Comparison of ENCODE assay signal across 1 cellular context in genomic region chr2:38653715-38654494, GRCh38.
A peak's percentile ranks its signal among the peaks of the same experiment; 100 is the strongest.
TF ChIP-seq lines count a peak whose summit lies in the region.

No MANE protein-coding gene starts in this region.

TF ChIP-seq in HepG2, 621 proteins besides CTCF, POLR2A, EP300 and RAD21 (continues in another document):
- TF ChIP-seq EED (CRISPR knock-in tag; IDR thresholded peaks at IDR 0.05) (no peak), NKX3-1 (CRISPR knock-in tag; IDR thresholded peaks at IDR 0.05) (no peak), TBP (CRISPR knock-in tag; IDR thresholded peaks at IDR 0.05) (no peak), ZBTB25 (CRISPR knock-in tag; IDR thresholded peaks at IDR 0.05) (peak; percentile 36; the same call in 1 of the 2 replicates), SATB2 (CRISPR knock-in tag; IDR thresholded peaks at IDR 0.05) (no peak), MIXL1 (CRISPR knock-in tag; IDR thresholded peaks at IDR 0.05) (no peak), FOXC1 (CRISPR knock-in tag; IDR thresholded peaks at IDR 0.05; ENCODE audit: borderline replicate concordance) (no peak), ZNF605 (CRISPR knock-in tag; IDR thresholded peaks at IDR 0.05) (no peak), ZNF282 (IDR thresholded peaks at IDR 0.05; ENCODE audit: partially characterized antibody) (no peak), ZFAT (CRISPR knock-in tag; conservative IDR thresholded peaks at IDR 0.05) (no peak), SMARCC2 (IDR thresholded peaks at IDR 0.05) (no peak), PHF5A (CRISPR knock-in tag; IDR thresholded peaks at IDR 0.05; ENCODE audit: low read depth, unreplicated experiment) (peak; percentile 61), U2AF1 (optimal IDR thresholded peaks at IDR 0.05; ENCODE audit: low read depth, low read length) (peak; percentile 4), GZF1 (CRISPR knock-in tag; IDR thresholded peaks at IDR 0.05) (no peak), CBFB (CRISPR knock-in tag; IDR thresholded peaks at IDR 0.05) (no peak), FOXK2 (IDR thresholded peaks at IDR 0.05) (no peak), SMAD9 (CRISPR knock-in tag; IDR thresholded peaks at IDR 0.05) (no peak), HNRNPL (IDR thresholded peaks at IDR 0.05; ENCODE audit: low read depth, low read length) (no peak), KDM2A (CRISPR knock-in tag; IDR thresholded peaks at IDR 0.05; ENCODE audit: borderline replicate concordance, low read depth) (no peak), ATRX (CRISPR knock-in tag; IDR thresholded peaks at IDR 0.05; ENCODE audit: borderline replicate concordance) (no peak), ZNF562 (CRISPR knock-in tag; IDR thresholded peaks at IDR 0.05; ENCODE audit: borderline replicate concordance) (no peak), AFF4 (CRISPR knock-in tag; IDR thresholded peaks at IDR 0.05) (0 out of 2 replicates have a peak, but pooled peaks have one; percentile 55), ZNF574 (CRISPR knock-in tag; IDR thresholded peaks at IDR 0.05) (no peak), ZNF556 (CRISPR knock-in tag; IDR thresholded peaks at IDR 0.05; ENCODE audit: borderline replicate concordance) (0 out of 2 replicates have a peak, but pooled peaks have one; percentile 60), ATM (IDR thresholded peaks at IDR 0.05; ENCODE audit: borderline replicate concordance) (no peak), KDM4B (CRISPR knock-in tag; IDR thresholded peaks at IDR 0.05) (no peak), ZNF484 (CRISPR knock-in tag; IDR thresholded peaks at IDR 0.05; ENCODE audit: borderline replicate concordance, low read depth) (no peak), YEATS4 (CRISPR knock-in tag; IDR thresholded peaks at IDR 0.05; ENCODE audit: borderline replicate concordance) (no peak), SNAPC5 (CRISPR knock-in tag; IDR thresholded peaks at IDR 0.05; ENCODE audit: borderline replicate concordance) (peak; percentile 44; the same call in 1 of the 2 replicates)
- TF ChIP-seq, protein P1, sequence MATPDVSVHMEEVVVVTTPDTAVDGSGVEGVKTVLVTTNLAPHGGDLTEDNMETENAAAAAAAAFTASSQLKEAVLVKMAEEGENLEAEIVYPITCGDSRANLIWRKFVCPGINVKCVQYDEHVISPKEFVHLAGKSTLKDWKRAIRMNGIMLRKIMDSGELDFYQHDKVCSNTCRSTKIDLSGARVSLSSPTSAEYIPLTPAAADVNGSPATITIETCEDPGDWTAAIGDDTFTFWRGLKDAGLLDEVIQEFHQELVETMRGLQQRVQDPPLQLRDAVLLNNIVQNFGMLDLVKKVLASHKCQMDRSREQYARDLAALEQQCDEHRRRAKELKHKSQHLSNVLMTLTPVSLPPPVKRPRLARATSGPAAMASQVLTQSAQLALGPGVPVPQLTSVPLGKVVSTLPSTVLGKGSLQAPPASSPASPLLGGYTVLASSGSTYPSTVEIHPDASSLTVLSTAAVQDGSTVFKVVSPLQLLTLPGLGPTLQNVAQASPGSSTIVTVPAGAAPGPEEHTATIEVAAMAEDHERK (CRISPR knock-in tag; IDR thresholded peaks at IDR 0.05; ENCODE audit: low read depth) = no peak
- TF ChIP-seq, protein P2, sequence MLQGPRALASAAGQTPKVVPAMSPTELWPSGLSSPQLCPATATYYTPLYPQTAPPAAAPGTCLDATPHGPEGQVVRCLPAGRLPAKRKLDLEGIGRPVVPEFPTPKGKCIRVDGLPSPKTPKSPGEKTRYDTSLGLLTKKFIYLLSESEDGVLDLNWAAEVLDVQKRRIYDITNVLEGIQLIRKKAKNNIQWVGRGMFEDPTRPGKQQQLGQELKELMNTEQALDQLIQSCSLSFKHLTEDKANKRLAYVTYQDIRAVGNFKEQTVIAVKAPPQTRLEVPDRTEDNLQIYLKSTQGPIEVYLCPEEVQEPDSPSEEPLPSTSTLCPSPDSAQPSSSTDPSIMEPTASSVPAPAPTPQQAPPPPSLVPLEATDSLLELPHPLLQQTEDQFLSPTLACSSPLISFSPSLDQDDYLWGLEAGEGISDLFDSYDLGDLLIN (CRISPR knock-in tag; IDR thresholded peaks at IDR 0.05; ENCODE audit: borderline replicate concordance) = no peak
- TF ChIP-seq, protein P3, sequence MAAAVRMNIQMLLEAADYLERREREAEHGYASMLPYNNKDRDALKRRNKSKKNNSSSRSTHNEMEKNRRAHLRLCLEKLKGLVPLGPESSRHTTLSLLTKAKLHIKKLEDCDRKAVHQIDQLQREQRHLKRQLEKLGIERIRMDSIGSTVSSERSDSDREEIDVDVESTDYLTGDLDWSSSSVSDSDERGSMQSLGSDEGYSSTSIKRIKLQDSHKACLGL (CRISPR knock-in tag; IDR thresholded peaks at IDR 0.05) = no peak; the same call in 1 of the 2 replicates
- TF ChIP-seq, protein P4, sequence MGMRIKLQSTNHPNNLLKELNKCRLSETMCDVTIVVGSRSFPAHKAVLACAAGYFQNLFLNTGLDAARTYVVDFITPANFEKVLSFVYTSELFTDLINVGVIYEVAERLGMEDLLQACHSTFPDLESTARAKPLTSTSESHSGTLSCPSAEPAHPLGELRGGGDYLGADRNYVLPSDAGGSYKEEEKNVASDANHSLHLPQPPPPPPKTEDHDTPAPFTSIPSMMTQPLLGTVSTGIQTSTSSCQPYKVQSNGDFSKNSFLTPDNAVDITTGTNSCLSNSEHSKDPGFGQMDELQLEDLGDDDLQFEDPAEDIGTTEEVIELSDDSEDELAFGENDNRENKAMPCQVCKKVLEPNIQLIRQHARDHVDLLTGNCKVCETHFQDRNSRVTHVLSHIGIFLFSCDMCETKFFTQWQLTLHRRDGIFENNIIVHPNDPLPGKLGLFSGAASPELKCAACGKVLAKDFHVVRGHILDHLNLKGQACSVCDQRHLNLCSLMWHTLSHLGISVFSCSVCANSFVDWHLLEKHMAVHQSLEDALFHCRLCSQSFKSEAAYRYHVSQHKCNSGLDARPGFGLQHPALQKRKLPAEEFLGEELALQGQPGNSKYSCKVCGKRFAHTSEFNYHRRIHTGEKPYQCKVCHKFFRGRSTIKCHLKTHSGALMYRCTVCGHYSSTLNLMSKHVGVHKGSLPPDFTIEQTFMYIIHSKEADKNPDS (CRISPR knock-in tag; IDR thresholded peaks at IDR 0.05) = no peak
- TF ChIP-seq, protein P5, sequence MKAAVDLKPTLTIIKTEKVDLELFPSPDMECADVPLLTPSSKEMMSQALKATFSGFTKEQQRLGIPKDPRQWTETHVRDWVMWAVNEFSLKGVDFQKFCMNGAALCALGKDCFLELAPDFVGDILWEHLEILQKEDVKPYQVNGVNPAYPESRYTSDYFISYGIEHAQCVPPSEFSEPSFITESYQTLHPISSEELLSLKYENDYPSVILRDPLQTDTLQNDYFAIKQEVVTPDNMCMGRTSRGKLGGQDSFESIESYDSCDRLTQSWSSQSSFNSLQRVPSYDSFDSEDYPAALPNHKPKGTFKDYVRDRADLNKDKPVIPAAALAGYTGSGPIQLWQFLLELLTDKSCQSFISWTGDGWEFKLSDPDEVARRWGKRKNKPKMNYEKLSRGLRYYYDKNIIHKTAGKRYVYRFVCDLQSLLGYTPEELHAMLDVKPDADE (CRISPR knock-in tag; IDR thresholded peaks at IDR 0.05) = no peak
- TF ChIP-seq, protein P6, sequence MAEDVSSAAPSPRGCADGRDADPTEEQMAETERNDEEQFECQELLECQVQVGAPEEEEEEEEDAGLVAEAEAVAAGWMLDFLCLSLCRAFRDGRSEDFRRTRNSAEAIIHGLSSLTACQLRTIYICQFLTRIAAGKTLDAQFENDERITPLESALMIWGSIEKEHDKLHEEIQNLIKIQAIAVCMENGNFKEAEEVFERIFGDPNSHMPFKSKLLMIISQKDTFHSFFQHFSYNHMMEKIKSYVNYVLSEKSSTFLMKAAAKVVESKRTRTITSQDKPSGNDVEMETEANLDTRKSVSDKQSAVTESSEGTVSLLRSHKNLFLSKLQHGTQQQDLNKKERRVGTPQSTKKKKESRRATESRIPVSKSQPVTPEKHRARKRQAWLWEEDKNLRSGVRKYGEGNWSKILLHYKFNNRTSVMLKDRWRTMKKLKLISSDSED (CRISPR knock-in tag; IDR thresholded peaks at IDR 0.05) = no peak
- TF ChIP-seq, protein P7, sequence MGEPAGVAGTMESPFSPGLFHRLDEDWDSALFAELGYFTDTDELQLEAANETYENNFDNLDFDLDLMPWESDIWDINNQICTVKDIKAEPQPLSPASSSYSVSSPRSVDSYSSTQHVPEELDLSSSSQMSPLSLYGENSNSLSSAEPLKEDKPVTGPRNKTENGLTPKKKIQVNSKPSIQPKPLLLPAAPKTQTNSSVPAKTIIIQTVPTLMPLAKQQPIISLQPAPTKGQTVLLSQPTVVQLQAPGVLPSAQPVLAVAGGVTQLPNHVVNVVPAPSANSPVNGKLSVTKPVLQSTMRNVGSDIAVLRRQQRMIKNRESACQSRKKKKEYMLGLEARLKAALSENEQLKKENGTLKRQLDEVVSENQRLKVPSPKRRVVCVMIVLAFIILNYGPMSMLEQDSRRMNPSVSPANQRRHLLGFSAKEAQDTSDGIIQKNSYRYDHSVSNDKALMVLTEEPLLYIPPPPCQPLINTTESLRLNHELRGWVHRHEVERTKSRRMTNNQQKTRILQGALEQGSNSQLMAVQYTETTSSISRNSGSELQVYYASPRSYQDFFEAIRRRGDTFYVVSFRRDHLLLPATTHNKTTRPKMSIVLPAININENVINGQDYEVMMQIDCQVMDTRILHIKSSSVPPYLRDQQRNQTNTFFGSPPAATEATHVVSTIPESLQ (CRISPR knock-in tag; conservative IDR thresholded peaks at IDR 0.05) = no peak
- TF ChIP-seq, protein P8, sequence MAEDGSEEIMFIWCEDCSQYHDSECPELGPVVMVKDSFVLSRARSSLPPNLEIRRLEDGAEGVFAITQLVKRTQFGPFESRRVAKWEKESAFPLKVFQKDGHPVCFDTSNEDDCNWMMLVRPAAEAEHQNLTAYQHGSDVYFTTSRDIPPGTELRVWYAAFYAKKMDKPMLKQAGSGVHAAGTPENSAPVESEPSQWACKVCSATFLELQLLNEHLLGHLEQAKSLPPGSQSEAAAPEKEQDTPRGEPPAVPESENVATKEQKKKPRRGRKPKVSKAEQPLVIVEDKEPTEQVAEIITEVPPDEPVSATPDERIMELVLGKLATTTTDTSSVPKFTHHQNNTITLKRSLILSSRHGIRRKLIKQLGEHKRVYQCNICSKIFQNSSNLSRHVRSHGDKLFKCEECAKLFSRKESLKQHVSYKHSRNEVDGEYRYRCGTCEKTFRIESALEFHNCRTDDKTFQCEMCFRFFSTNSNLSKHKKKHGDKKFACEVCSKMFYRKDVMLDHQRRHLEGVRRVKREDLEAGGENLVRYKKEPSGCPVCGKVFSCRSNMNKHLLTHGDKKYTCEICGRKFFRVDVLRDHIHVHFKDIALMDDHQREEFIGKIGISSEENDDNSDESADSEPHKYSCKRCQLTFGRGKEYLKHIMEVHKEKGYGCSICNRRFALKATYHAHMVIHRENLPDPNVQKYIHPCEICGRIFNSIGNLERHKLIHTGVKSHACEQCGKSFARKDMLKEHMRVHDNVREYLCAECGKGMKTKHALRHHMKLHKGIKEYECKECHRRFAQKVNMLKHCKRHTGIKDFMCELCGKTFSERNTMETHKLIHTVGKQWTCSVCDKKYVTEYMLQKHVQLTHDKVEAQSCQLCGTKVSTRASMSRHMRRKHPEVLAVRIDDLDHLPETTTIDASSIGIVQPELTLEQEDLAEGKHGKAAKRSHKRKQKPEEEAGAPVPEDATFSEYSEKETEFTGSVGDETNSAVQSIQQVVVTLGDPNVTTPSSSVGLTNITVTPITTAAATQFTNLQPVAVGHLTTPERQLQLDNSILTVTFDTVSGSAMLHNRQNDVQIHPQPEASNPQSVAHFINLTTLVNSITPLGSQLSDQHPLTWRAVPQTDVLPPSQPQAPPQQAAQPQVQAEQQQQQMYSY (CRISPR knock-in tag; IDR thresholded peaks at IDR 0.05) = no peak
